15 cellular contexts compared by ENCODE assay signal in the genomic region with DNA sequence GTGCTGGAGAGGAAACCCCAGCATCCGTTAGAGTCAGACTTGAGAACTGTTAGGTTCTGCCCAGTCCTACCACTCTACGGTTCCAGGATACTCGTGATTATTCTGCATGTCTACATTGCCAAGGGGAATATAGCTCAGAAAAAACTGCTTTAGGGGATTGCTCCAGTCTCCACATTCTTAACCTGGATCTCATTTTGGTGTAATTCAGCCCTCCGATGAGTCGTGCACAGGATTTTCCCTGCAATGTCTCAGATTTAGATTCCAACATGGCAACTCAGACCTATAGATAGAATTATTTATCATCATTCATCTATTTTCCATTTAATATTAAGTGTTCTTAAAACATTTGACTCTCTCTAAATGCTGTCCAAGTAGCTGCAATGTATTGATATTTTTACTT.
"Had no signal": no experiment of that assay in that cellular context is flagged by ENCODE, and none has a peak within 500 bp of the region (broad histone marks: within the 10 kb centered on the region; RNA-seq: fewer than 3 reads in every experiment).

No MANE protein-coding gene starts in this region.

- H3K36me3 ChIP-seq: adrenal gland, gastroesophageal sphincter, prostate gland, sigmoid colon had no signal

- H3K27me3 ChIP-seq: adrenal gland, gastroesophageal sphincter, sigmoid colon had no signal

- DNase-seq: activated B cell treated with CpG ODN at 0.5 μM for 24 hours; activated CD4-positive, alpha-beta T cell treated with anti-CD3 and anti-CD28 coated beads, Interleukin-2, amount 10 ng/mL, durations not matched to agents 24 days and 14 days; activated naive CD4-positive, alpha-beta T cell treated with anti-CD3 and anti-CD28 coated beads, Interleukin-2, amount 50 U/mL, for 16 hours; adrenal gland; cerebellar nuclear complex; dermis blood vessel endothelial cell; erythroblast; kidney; left ventricle myocardium superior; nephron progenitor cell; sigmoid colon; stimulated activated CD4-positive, alpha-beta T cell treated with anti-CD3 and anti-CD28 coated beads, Interleukin-12 subunit alpha, Interleukin-12 subunit beta, amount 100 ng/mL, for 4 hours; T-helper 17 cell had no signal

- H3K4me1 ChIP-seq: adrenal gland, gastroesophageal sphincter, prostate gland, sigmoid colon had no signal

- H3K4me3 ChIP-seq: adrenal gland, gastroesophageal sphincter, prostate gland, sigmoid colon had no signal

- ATAC-seq: gastroesophageal sphincter, left ventricle myocardium superior, T-helper 17 cell had no signal

- FAIRE-seq: kidney had no signal

- H3K9me3 ChIP-seq: adrenal gland, gastroesophageal sphincter, prostate gland, sigmoid colon had no signal

- H3K27ac ChIP-seq: adrenal gland, gastroesophageal sphincter, prostate gland, sigmoid colon had no signal
